1 cellular context compared by ENCODE assay signal in genomic region chr14:55122441-55122986, GRCh38.
TF ChIP-seq lines count a peak whose summit lies in the region.

No MANE protein-coding gene starts in this region.

TF ChIP-seq in HepG2, 621 proteins besides CTCF, POLR2A, EP300 and RAD21 (continued from another document):
- TF ChIP-seq ZNF687 (CRISPR knock-in tag; IDR thresholded peaks at IDR 0.05) (peak; percentile 44), CENPX (CRISPR knock-in tag; IDR thresholded peaks at IDR 0.05) (no peak), ZUFSP (CRISPR knock-in tag; IDR thresholded peaks at IDR 0.05; ENCODE audit: borderline replicate concordance) (no peak), ZNF207 (IDR thresholded peaks at IDR 0.05; ENCODE audit: borderline replicate concordance) (no peak), BRCA1 (CRISPR knock-in tag; IDR thresholded peaks at IDR 0.05) (no peak), ZSCAN29 (CRISPR knock-in tag; conservative IDR thresholded peaks at IDR 0.05) (no peak), NCOR1 (IDR thresholded peaks at IDR 0.05; ENCODE audit: borderline replicate concordance, low read length) (peak; percentile 16; the same call in 1 of the 2 replicates), MED1 (CRISPR knock-in tag; IDR thresholded peaks at IDR 0.05) (no peak), RCOR2 (CRISPR knock-in tag; IDR thresholded peaks at IDR 0.05) (no peak; the same call in 1 of the 2 replicates), GFI1 (CRISPR knock-in tag; IDR thresholded peaks at IDR 0.05; ENCODE audit: borderline replicate concordance) (peak; percentile 50; the same call in 1 of the 2 replicates), MTERF4 (CRISPR knock-in tag; IDR thresholded peaks at IDR 0.05) (no peak), FOXO4 (CRISPR knock-in tag; conservative IDR thresholded peaks at IDR 0.05) (no peak), ZNF225 (CRISPR knock-in tag; IDR thresholded peaks at IDR 0.05) (no peak), ATF1 (CRISPR knock-in tag; IDR thresholded peaks at IDR 0.05) (no peak), TCF7 (IDR thresholded peaks at IDR 0.05; ENCODE audit: low read depth) (no peak), FOXP4 (CRISPR knock-in tag; IDR thresholded peaks at IDR 0.05) (0 out of 2 replicates have a peak, but pooled peaks have one; percentile 25), TBX3 (IDR thresholded peaks at IDR 0.05; ENCODE audit: borderline replicate concordance) (no peak), FOXO1 (CRISPR knock-in tag; IDR thresholded peaks at IDR 0.05) (no peak), MAX (IDR thresholded peaks at IDR 0.05) (no peak), MYNN (CRISPR knock-in tag; IDR thresholded peaks at IDR 0.05; ENCODE audit: low read depth) (no peak), MATR3 (CRISPR knock-in tag; IDR thresholded peaks at IDR 0.05) (no peak), PPARG (CRISPR knock-in tag; conservative IDR thresholded peaks at IDR 0.05) (0 out of 2 replicates have a peak, but pooled peaks have one; percentile 0), FOXK2 (IDR thresholded peaks at IDR 0.05) (no peak), ZNF580 (CRISPR knock-in tag; IDR thresholded peaks at IDR 0.05; ENCODE audit: borderline replicate concordance, low read depth) (no peak), ZNF770 (CRISPR knock-in tag; IDR thresholded peaks at IDR 0.05) (no peak), MIER3 (CRISPR knock-in tag; IDR thresholded peaks at IDR 0.05; ENCODE audit: borderline replicate concordance) (no peak), ZNF274 (CRISPR knock-in tag; IDR thresholded peaks at IDR 0.05) (no peak), NFE2L1 (CRISPR knock-in tag; IDR thresholded peaks at IDR 0.05; ENCODE audit: borderline replicate concordance) (no peak), MXD3 (CRISPR knock-in tag; IDR thresholded peaks at IDR 0.05) (no peak), ATM (IDR thresholded peaks at IDR 0.05; ENCODE audit: borderline replicate concordance) (no peak), ETV6 (CRISPR knock-in tag; conservative IDR thresholded peaks at IDR 0.05) (0 out of 2 replicates have a peak, but pooled peaks have one; percentile 44), ELK4 (CRISPR knock-in tag; IDR thresholded peaks at IDR 0.05; ENCODE audit: borderline replicate concordance) (no peak), MBD4 (IDR thresholded peaks at IDR 0.05; ENCODE audit: borderline replicate concordance, low read length) (no peak), PAX8 (CRISPR knock-in tag; IDR thresholded peaks at IDR 0.05; ENCODE audit: borderline replicate concordance) (no peak), HNF4G (IDR thresholded peaks at IDR 0.05; ENCODE audit: borderline replicate concordance, low read depth, low read length) (no peak), HNF4G (CRISPR knock-in tag; IDR thresholded peaks at IDR 0.05; ENCODE audit: borderline replicate concordance, low read depth) (no peak), ZNF839 (CRISPR knock-in tag; IDR thresholded peaks at IDR 0.05; ENCODE audit: borderline replicate concordance) (no peak), TGIF2 (CRISPR knock-in tag; IDR thresholded peaks at IDR 0.05) (no peak), TAF15 (IDR thresholded peaks at IDR 0.05; ENCODE audit: low read depth, low read length, poor library complexity, severe bottlenecking) (no peak), IRX3 (CRISPR knock-in tag; IDR thresholded peaks at IDR 0.05; ENCODE audit: borderline replicate concordance, low read depth) (no peak), ZIK1 (CRISPR knock-in tag; IDR thresholded peaks at IDR 0.05; ENCODE audit: borderline replicate concordance, low read depth) (no peak), NCOA5 (CRISPR knock-in tag; IDR thresholded peaks at IDR 0.05) (no peak), ZNF629 (CRISPR knock-in tag; conservative IDR thresholded peaks at IDR 0.05) (no peak), ZNF382 (CRISPR knock-in tag; IDR thresholded peaks at IDR 0.05; ENCODE audit: borderline replicate concordance) (no peak), ZNF292 (CRISPR knock-in tag; IDR thresholded peaks at IDR 0.05; ENCODE audit: borderline replicate concordance, low read depth) (peak; percentile 46; the same call in 1 of the 2 replicates), MTF2 (CRISPR knock-in tag; IDR thresholded peaks at IDR 0.05; ENCODE audit: borderline replicate concordance) (no peak), ZBTB42 (CRISPR knock-in tag; IDR thresholded peaks at IDR 0.05) (no peak), ZNF510 (CRISPR knock-in tag; IDR thresholded peaks at IDR 0.05; ENCODE audit: low read depth) (no peak), SAP130 (CRISPR knock-in tag; IDR thresholded peaks at IDR 0.05; ENCODE audit: low read depth) (0 out of 2 replicates have a peak, but pooled peaks have one; percentile 10), ZNF343 (CRISPR knock-in tag; IDR thresholded peaks at IDR 0.05) (no peak), MYC (CRISPR knock-in tag; IDR thresholded peaks at IDR 0.05; ENCODE audit: borderline replicate concordance) (peak; percentile 41; the same call in 1 of the 2 replicates)
TF ChIP-seq in HepG2: peak in this region for 14.
